15 cellular contexts compared by ENCODE assay signal in the genomic region with DNA sequence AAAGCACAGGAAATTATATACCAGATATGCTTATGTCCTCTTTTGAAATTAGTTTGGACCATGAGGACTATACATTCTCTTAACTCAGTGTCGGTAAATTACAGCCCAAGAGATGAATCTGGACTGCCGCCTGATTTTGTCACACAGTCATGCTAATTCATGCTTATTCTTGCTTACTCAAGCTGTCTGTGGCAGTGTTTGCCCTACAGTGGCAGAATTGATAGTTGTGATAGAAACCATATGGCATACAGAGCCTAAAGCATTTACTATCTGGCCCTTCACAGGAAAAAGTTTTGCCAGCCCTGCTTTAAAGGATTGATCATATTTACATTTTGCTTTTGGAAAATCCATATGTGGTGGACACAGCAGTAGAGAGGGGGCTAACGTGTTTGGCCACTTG.
DNase-seq lines count a peak whose midpoint lies in the region; ATAC-seq and TF ChIP-seq lines count a peak whose summit lies in the region.
"Had no signal": no experiment of that assay in that cellular context is flagged by ENCODE, and none has a peak within 500 bp of the region (broad histone marks: within the 10 kb centered on the region; RNA-seq: fewer than 3 reads in every experiment).

No MANE protein-coding gene starts in this region.

- H3K4me1 Mint-ChIP-seq in nephron, result peaks cover 14% of the 10 kb centered on the region
- H3K4me1 Mint-ChIP-seq: CD4-positive, CD25-positive, alpha-beta regulatory T cell had no signal

- H3K4me1 ChIP-seq in body of pancreas, result peaks cover 4% of the 10 kb centered on the region

- H3K4me3 ChIP-seq in body of pancreas, result no peak overlapping the region

- no peak overlapping the region for H3K4me3 Mint-ChIP-seq in nephron
- H3K4me3 Mint-ChIP-seq: CD4-positive, CD25-positive, alpha-beta regulatory T cell had no signal

- TF ChIP-seq CTCF in body of pancreas (IDR thresholded peaks at IDR 0.05) (no peak), nephron (IDR thresholded peaks at IDR 0.05; ENCODE audit: unreplicated experiment in 3 of 3) (no peak)

- intact Hi-C loops in body of pancreas (cut with DNase I), result no loop called here

- no peak for TF ChIP-seq POLR2A in body of pancreas (IDR thresholded peaks at IDR 0.05)

- no peaks in the 10 kb centered on the region for H3K27me3 ChIP-seq in body of pancreas

- H3K36me3 Mint-ChIP-seq in nephron (ENCODE audit: low read depth), result no peaks in the 10 kb centered on the region
- H3K36me3 Mint-ChIP-seq: CD4-positive, CD25-positive, alpha-beta regulatory T cell had no signal

- H3K36me3 ChIP-seq in body of pancreas (replicated peaks in 1 of 2; ENCODE audit: insufficient read depth in 1 of 2, low read depth in 2 of 2), result no peaks in the 10 kb centered on the region

- no peak overlapping the region for H3K27ac ChIP-seq in body of pancreas

- H3K9me3 ChIP-seq in body of pancreas, result no peaks in the 10 kb centered on the region

- DNase-seq in DMS 273 treated with DMSO at 0.1 percent for 48 hours (lab: John Stamatoyannopoulos, UW) (peak; percentile 19), NCI-H774 (lab: John Stamatoyannopoulos, UW) (peak; percentile 38), body of pancreas (peak; percentile 15 to 43 (median 34))
- DNase-seq in stimulated activated CD4-positive, alpha-beta T cell treated with anti-CD3 and anti-CD28 coated beads, Interleukin-1b, Interleukin-23, amount 100 ng/mL, for 48 hours, result no peak
- no peak for DNase-seq in stimulated activated CD4-positive, alpha-beta T cell treated with anti-CD3 and anti-CD28 coated beads, Interleukin-12 subunit alpha, Interleukin-12 subunit beta, amount 100 ng/mL, for 4 hours
- DNase-seq: CD4-positive, CD25-positive, alpha-beta regulatory T cell; DMS79 treated with DMSO at 0.1 percent for 48 hours; GOT3; NCI-H1436 treated with DMSO at 0.1 percent for 48 hours; NCI-H526 treated with DMSO at 0.1 percent for 48 hours had no signal

- peak; percentile 73 for ATAC-seq in body of pancreas
- no peak for ATAC-seq in HG03378 (IDR thresholded peaks at IDR 0.05; ENCODE audit: unreplicated experiment)
- ATAC-seq in GM21529 (IDR thresholded peaks at IDR 0.05; ENCODE audit: unreplicated experiment), result no peak
- ATAC-seq: Panc1, Right ventricle myocardium inferior had no signal

- WGBS in body of pancreas, 2 donors, result 25 to 28% methylated on average over 3 of the region's 3 CpGs

- H3K27ac Mint-ChIP-seq in nephron, result peak overlapping the region; percentile 60 to 62 (median 61)
- H3K27ac Mint-ChIP-seq: CD4-positive, CD25-positive, alpha-beta regulatory T cell had no signal

- H3K9me3 Mint-ChIP-seq in nephron, result no peaks in the 10 kb centered on the region

- no peaks in the 10 kb centered on the region for H3K27me3 Mint-ChIP-seq in nephron (ENCODE audit: low read depth)
- H3K27me3 Mint-ChIP-seq: CD4-positive, CD25-positive, alpha-beta regulatory T cell had no signal

Comparison
In these comparisons a context has a peak if more than half of its experiments do, and no peak if none do; other contexts are left out.
1. DNase-seq: peak in DMS 273 treated with DMSO at 0.1 percent for 48 hours (single experiment), NCI-H774 (single experiment) and body of pancreas (4 of 4); none in stimulated activated CD4-positive, alpha-beta T cell treated with anti-CD3 and anti-CD28 coated beads, Interleukin-1b, Interleukin-23, amount 100 ng/mL, for 48 hours (single experiment) and stimulated activated CD4-positive, alpha-beta T cell treated with anti-CD3 and anti-CD28 coated beads, Interleukin-12 subunit alpha, Interleukin-12 subunit beta, amount 100 ng/mL, for 4 hours (single experiment).